1 cellular context compared by ENCODE assay signal in the genomic region with DNA sequence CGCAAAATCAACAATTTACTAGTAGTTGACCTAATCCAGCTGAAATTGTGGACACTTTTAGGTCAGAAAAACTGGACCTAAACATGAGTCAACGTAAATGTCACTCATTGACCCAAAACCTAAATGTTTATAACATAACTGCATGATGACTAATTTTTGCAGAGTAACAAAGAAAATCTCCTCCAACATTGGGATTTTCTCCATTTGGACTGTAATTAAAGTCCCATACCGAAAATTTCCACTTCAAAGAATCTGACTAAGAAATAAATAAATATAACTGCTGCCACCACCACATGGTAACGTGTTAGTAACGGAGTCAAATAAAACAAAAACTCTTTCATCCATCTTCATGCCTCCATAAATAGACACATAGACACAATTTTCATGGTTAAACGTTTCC.
TF ChIP-seq lines count a peak whose summit lies in the region.

No MANE protein-coding gene starts in this region.

TF ChIP-seq in GM23338, 12 proteins besides CTCF, POLR2A, EP300 and RAD21 (continued from another document):
- TF ChIP-seq REST (IDR thresholded peaks at IDR 0.05; ENCODE audit: unreplicated experiment): no peak
